12 cellular contexts compared by ENCODE assay signal in the genomic region with DNA sequence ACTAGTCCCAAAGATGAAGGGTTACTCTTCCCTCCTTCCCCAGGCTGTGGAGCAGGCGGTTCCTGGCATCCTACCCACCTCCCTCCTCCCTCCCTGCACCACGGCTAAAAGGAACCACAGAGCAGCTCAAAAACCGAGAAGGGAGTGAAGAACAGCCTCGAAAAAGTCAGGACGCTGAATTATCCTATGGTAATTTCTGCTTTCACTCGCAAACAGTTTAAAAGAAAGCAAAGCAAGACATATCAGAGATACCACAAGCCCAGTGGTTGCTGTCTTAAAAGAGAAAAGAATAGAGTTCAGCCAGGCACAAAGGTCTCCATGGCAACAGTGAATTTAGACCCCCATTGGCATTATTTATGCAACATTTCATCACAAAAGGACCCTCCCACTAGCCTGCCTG.
DNase-seq lines count a peak whose midpoint lies in the region; ATAC-seq and TF ChIP-seq lines count a peak whose summit lies in the region.
"Had no signal": no experiment of that assay in that cellular context is flagged by ENCODE, and none has a peak within 500 bp of the region (broad histone marks: within the 10 kb centered on the region; RNA-seq: fewer than 3 reads in every experiment).

No MANE protein-coding gene starts in this region.

- ATAC-seq in HG03280 (IDR thresholded peaks at IDR 0.05; ENCODE audit: unreplicated experiment) (no peak), HG03196 (IDR thresholded peaks at IDR 0.05; ENCODE audit: unreplicated experiment) (no peak)

- no peak overlapping the region for H3K4me3 Mint-ChIP-seq in HFFc6
- H3K4me3 Mint-ChIP-seq: activated T-helper 1 cell treated with anti-CD3 and anti-CD28 coated beads, Interleukin-12 subunit alpha, Interleukin-12 subunit beta, Interleukin-2, Interleukin-4 antibody, amounts not matched to agents 30 ng/mL and 10 ng/mL and 1 ng/mL, durations not matched to agents 14 hours and 24 hours and 36 hours; central memory CD8-positive, alpha-beta T cell; memory B cell had no signal

- H3K9ac ChIP-seq in endocrine pancreas (ENCODE audit: control insufficient read depth, insufficient read depth, low read length): no peak overlapping the region

- no peaks in the 10 kb centered on the region; the same call in 1 of the 2 replicates for H3K27me3 Mint-ChIP-seq in HFFc6 (ENCODE audit: insufficient read depth)
- H3K27me3 Mint-ChIP-seq: central memory CD8-positive, alpha-beta T cell had no signal

- H3K4me1 Mint-ChIP-seq in HFFc6 (ENCODE audit: low read depth): no peaks in the 10 kb centered on the region
- H3K4me1 Mint-ChIP-seq: central memory CD8-positive, alpha-beta T cell; memory B cell had no signal

- H3K9me3 Mint-ChIP-seq in HFFc6: peaks cover 26% of the 10 kb centered on the region
- H3K9me3 Mint-ChIP-seq: activated T-helper 1 cell treated with anti-CD3 and anti-CD28 coated beads, Interleukin-12 subunit alpha, Interleukin-12 subunit beta, Interleukin-2, Interleukin-4 antibody, amounts not matched to agents 30 ng/mL and 10 ng/mL and 1 ng/mL, durations not matched to agents 14 hours and 24 hours and 36 hours had no signal

- no peak for TF ChIP-seq CTCF in HFFc6 (IDR thresholded peaks at IDR 0.05)

- no peaks in the 10 kb centered on the region for H3K4me1 ChIP-seq in endocrine pancreas (ENCODE audit: control insufficient read depth, insufficient read depth, low read length)

- peak overlapping the region; percentile 38 for H3K4me3 ChIP-seq in endocrine pancreas (ENCODE audit: control insufficient read depth, insufficient read depth, low read length)

- no peaks in the 10 kb centered on the region for H3K9me3 ChIP-seq in endocrine pancreas (ENCODE audit: control insufficient read depth, low read length)

- no peaks in the 10 kb centered on the region for H3K36me3 ChIP-seq in endocrine pancreas (ENCODE audit: control insufficient read depth, insufficient read depth, low read length)

- DNase-seq in C1 segment of cervical spinal cord (lab: John Stamatoyannopoulos, UW): peak in 10 of 14 donors; percentile 20 to 68 (median 39)
- peak; percentile 63 to 80 for DNase-seq in NCI-H526 (lab: John Stamatoyannopoulos, UW)
- DNase-seq in midbrain (lab: John Stamatoyannopoulos, UW): peak; percentile 84
- DNase-seq in OCI-M2 (lab: John Stamatoyannopoulos, UW; ENCODE audit: unreplicated experiment): no peak
- DNase-seq in HFFc6: no peak
- DNase-seq: NCI-H774 had no signal

- no peak overlapping the region for H3K27ac Mint-ChIP-seq in HFFc6
- H3K27ac Mint-ChIP-seq: activated T-helper 1 cell treated with anti-CD3 and anti-CD28 coated beads, Interleukin-12 subunit alpha, Interleukin-12 subunit beta, Interleukin-2, Interleukin-4 antibody, amounts not matched to agents 30 ng/mL and 10 ng/mL and 1 ng/mL, durations not matched to agents 14 hours and 24 hours and 36 hours; memory B cell had no signal

- H3K27me3 ChIP-seq in endocrine pancreas (ENCODE audit: control insufficient read depth, insufficient read depth, low read length): no peaks in the 10 kb centered on the region

- H3K36me3 Mint-ChIP-seq in HFFc6 (ENCODE audit: low read depth): no peaks in the 10 kb centered on the region; the same call in 1 of the 2 replicates
- H3K36me3 Mint-ChIP-seq: memory B cell had no signal

Comparison
In these comparisons a context has a peak if more than half of its experiments do, and no peak if none do; other contexts are left out.
1. DNase-seq: peak in C1 segment of cervical spinal cord (10 of 14), NCI-H526 (2 of 2) and midbrain (single experiment); none in OCI-M2 (single experiment) and HFFc6 (single experiment).